ENCODE assay signal across 8 cellular contexts in genomic region chr7:139360948-139361307, GRCh38.
DNase-seq lines count a peak whose midpoint lies in the region; ATAC-seq lines count a peak whose summit lies in the region.

No MANE protein-coding gene starts in this region.

- H3K27me3 ChIP-seq in ACC112 (ENCODE audit: insufficient read depth, low read length) (no peaks in the 10 kb centered on the region), HUES48 (ENCODE audit: control insufficient read depth, insufficient read depth, low read length) (no peaks in the 10 kb centered on the region), muscle layer of duodenum (ENCODE audit: low read depth, low read length) (no peaks in the 10 kb centered on the region)

- H3K9ac ChIP-seq in HUES48 (ENCODE audit: low read depth, low read length): peak overlapping the region; percentile 99

- no peak for ATAC-seq in central memory CD8-positive, alpha-beta T cell (replicated peaks; ENCODE audit: extremely low read depth, poor library complexity, severe bottlenecking)

- H3K9me3 Mint-ChIP-seq in central memory CD8-positive, alpha-beta T cell: no peaks in the 10 kb centered on the region

- peaks cover 37% of the 10 kb centered on the region for H3K36me3 Mint-ChIP-seq in central memory CD8-positive, alpha-beta T cell (ENCODE audit: insufficient read depth)

- no peaks in the 10 kb centered on the region for H3K9me3 ChIP-seq in HUES48 (ENCODE audit: control insufficient read depth, insufficient read depth, low read length)
- no peaks in the 10 kb centered on the region for H3K9me3 ChIP-seq in muscle layer of duodenum (ENCODE audit: control insufficient read depth in 1 of 2, low read length in 2 of 2)

- H3K36me3 ChIP-seq in ACC112 (ENCODE audit: insufficient read depth, low read length) (peaks cover 3% of the 10 kb centered on the region; the same call in 1 of the 2 replicates), HUES48 (ENCODE audit: control insufficient read depth, insufficient read depth, low read length) (peaks cover 22% of the 10 kb centered on the region), muscle layer of duodenum (ENCODE audit: control insufficient read depth in 1 of 2, insufficient read depth in 2 of 2, low read length in 2 of 2) (peaks cover 7 to 10% of the 10 kb centered on the region in 2 donors)

- H3K4me1 Mint-ChIP-seq in central memory CD8-positive, alpha-beta T cell: peaks cover 53% of the 10 kb centered on the region

- peak overlapping the region; percentile 96 for H3K27ac Mint-ChIP-seq in central memory CD8-positive, alpha-beta T cell (ENCODE audit: low read depth)

- peak overlapping the region; percentile 40 for H2AFZ ChIP-seq in ACC112 (ENCODE audit: low read length, unreplicated experiment)

- peaks cover 20% of the 10 kb centered on the region for H3K4me1 ChIP-seq in ACC112 (ENCODE audit: control insufficient read depth, insufficient read depth, low read length, unreplicated experiment)
- H3K4me1 ChIP-seq in HUES48 (ENCODE audit: control insufficient read depth, insufficient read depth, low read length): peaks cover 19% of the 10 kb centered on the region
- H3K4me1 ChIP-seq in muscle layer of duodenum (ENCODE audit: control insufficient read depth in 1 of 2, insufficient read depth in 2 of 2, low read length in 2 of 2): peaks cover 13 to 45% of the 10 kb centered on the region in 2 donors

- H3K27ac ChIP-seq in ACC112 (ENCODE audit: low read depth, low read length): peak overlapping the region; percentile 94
- peak overlapping the region; percentile 99 for H3K27ac ChIP-seq in HUES48 (ENCODE audit: low read depth, low read length)
- H3K27ac ChIP-seq in muscle layer of duodenum (ENCODE audit: low read length): peak overlapping the region; percentile 88

- H3K79me2 ChIP-seq in ACC112 (ENCODE audit: control insufficient read depth, insufficient read depth, low read length, unreplicated experiment): peaks cover 63% of the 10 kb centered on the region

- H3K27me3 Mint-ChIP-seq in central memory CD8-positive, alpha-beta T cell: no peaks in the 10 kb centered on the region

- H3K4me3 ChIP-seq in ACC112 (ENCODE audit: low read depth, low read length) (peak overlapping the region; percentile 95), HUES48 (ENCODE audit: low read depth, low read length) (peak overlapping the region; percentile 95), muscle layer of duodenum (ENCODE audit: low read depth in 1 of 2, low read length in 2 of 2) (peak overlapping the region; percentile 94 to 97)

- DNase-seq in central memory CD8-positive, alpha-beta T cell (ENCODE audit: low spot score in 2 of 2): no peak
- no peak for DNase-seq in AG08396 (ENCODE audit: low spot score)
- no peak for DNase-seq in NAMALWA (ENCODE audit: low spot score)
- DNase-seq in NCI-H82 treated with DMSO at 0.1 percent for 48 hours (lab: John Stamatoyannopoulos, UW; ENCODE audit: unreplicated experiment): no peak
- no peak for DNase-seq in NCI-H345 treated with DMSO at 0.1 percent for 48 hours (lab: John Stamatoyannopoulos, UW; ENCODE audit: unreplicated experiment)

- peak overlapping the region; percentile 98 for H3K4me3 Mint-ChIP-seq in central memory CD8-positive, alpha-beta T cell
